ENCODE assay signal across 1 cellular context in the genomic region with DNA sequence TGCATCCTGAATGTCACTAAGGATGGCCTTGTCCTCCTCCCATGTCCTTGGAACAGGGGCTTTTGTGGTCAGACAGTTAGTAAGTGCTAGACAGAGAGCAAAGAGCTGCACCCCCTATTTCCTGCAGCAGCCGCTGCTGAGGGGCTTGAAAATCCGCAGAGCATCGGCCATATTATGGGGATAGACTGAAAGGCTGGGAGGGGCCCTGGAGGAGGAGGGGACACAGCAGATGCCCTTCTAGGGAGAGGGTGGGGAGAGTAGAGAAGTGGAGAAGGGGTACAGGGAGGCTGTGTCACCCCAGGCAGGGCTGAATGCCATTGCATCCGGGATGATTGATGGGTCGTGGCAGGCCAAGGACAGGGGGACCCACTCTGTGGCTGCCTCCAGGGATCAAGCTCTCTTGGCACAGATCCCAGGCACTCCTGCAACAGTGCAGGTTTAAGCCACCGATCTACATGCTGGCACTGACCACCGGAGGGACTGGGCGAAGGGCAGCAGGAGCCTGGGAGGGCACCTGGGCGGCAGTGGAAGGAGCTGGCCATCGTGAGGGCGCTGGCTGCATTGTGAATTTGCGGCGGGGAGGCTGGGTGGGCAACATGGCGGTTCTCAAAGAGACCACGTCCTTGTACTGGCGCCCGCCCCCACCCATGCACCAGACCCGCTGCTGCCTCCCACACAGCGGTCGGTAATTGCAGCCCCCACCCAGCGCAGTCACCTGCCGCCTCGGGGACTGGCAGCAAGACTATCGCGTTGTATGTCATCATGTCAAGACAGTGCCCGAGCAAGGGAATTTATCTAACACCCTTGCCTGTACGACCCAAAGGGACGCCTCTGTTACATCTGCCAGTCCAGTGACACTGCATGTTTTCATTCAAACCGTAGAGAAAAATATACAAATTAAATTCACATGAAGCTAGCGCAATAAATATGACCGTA.
TF ChIP-seq lines count a peak whose summit lies in the region.
"Not testable (repeated sequence)": the region's sequence is repeated elsewhere in the genome, so short reads cannot be mapped to it uniquely, and the experiment has no call there.

No MANE protein-coding gene starts in this region.

TF ChIP-seq in HepG2, 621 proteins besides CTCF, POLR2A, EP300 and RAD21:
- TF ChIP-seq, protein P1, sequence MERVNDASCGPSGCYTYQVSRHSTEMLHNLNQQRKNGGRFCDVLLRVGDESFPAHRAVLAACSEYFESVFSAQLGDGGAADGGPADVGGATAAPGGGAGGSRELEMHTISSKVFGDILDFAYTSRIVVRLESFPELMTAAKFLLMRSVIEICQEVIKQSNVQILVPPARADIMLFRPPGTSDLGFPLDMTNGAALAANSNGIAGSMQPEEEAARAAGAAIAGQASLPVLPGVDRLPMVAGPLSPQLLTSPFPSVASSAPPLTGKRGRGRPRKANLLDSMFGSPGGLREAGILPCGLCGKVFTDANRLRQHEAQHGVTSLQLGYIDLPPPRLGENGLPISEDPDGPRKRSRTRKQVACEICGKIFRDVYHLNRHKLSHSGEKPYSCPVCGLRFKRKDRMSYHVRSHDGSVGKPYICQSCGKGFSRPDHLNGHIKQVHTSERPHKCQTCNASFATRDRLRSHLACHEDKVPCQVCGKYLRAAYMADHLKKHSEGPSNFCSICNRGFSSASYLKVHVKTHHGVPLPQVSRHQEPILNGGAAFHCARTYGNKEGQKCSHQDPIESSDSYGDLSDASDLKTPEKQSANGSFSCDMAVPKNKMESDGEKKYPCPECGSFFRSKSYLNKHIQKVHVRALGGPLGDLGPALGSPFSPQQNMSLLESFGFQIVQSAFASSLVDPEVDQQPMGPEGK (CRISPR knock-in tag; IDR thresholded peaks at IDR 0.05): peak; percentile 57
- TF ChIP-seq ZNF292 (CRISPR knock-in tag; IDR thresholded peaks at IDR 0.05; ENCODE audit: borderline replicate concordance, low read depth) (peak; percentile 13; the same call in 1 of the 2 replicates), AGO1 (IDR thresholded peaks at IDR 0.05; ENCODE audit: low read depth, low read length, poor library complexity, severe bottlenecking) (peak; percentile 15), TCF12 (CRISPR knock-in tag; IDR thresholded peaks at IDR 0.05) (0 out of 2 replicates have a peak, but pooled peaks have one; percentile 38), ZNF530 (CRISPR knock-in tag; IDR thresholded peaks at IDR 0.05; ENCODE audit: low read depth) (0 out of 2 replicates have a peak, but pooled peaks have one; percentile 44), LCORL (CRISPR knock-in tag; IDR thresholded peaks at IDR 0.05) (peak; percentile 20; the same call in 1 of the 2 replicates), ZNF350 (CRISPR knock-in tag; IDR thresholded peaks at IDR 0.05; ENCODE audit: borderline replicate concordance, low read depth) (0 out of 2 replicates have a peak, but pooled peaks have one; percentile 40), ARID2 (CRISPR knock-in tag; IDR thresholded peaks at IDR 0.05; ENCODE audit: borderline replicate concordance) (peak; percentile 78; the same call in 1 of the 2 replicates), SOX6 (CRISPR knock-in tag; IDR thresholded peaks at IDR 0.05) (peak; percentile 33; the same call in 1 of the 2 replicates), MTA1 (CRISPR knock-in tag; IDR thresholded peaks at IDR 0.05; ENCODE audit: borderline replicate concordance) (peak; percentile 8; the same call in 1 of the 2 replicates), ZNF460 (CRISPR knock-in tag; IDR thresholded peaks at IDR 0.05; ENCODE audit: borderline replicate concordance) (peak; percentile 56), EED (CRISPR knock-in tag; IDR thresholded peaks at IDR 0.05) (0 out of 2 replicates have a peak, but pooled peaks have one; percentile 38), GABPB1 (CRISPR knock-in tag; IDR thresholded peaks at IDR 0.05) (peak; percentile 11; the same call in 1 of the 2 replicates), RBFOX2 (IDR thresholded peaks at IDR 0.05; ENCODE audit: low read depth, low read length) (peak; percentile 53; the same call in 1 of the 2 replicates), MEIS1 (CRISPR knock-in tag; IDR thresholded peaks at IDR 0.05; ENCODE audit: borderline replicate concordance) (0 out of 2 replicates have a peak, but pooled peaks have one; percentile 5)
- TF ChIP-seq TCF12, LCORL, SOX6 (IDR thresholded peaks at IDR 0.05): not testable (repeated sequence)
- TF ChIP-seq, protein P2, sequence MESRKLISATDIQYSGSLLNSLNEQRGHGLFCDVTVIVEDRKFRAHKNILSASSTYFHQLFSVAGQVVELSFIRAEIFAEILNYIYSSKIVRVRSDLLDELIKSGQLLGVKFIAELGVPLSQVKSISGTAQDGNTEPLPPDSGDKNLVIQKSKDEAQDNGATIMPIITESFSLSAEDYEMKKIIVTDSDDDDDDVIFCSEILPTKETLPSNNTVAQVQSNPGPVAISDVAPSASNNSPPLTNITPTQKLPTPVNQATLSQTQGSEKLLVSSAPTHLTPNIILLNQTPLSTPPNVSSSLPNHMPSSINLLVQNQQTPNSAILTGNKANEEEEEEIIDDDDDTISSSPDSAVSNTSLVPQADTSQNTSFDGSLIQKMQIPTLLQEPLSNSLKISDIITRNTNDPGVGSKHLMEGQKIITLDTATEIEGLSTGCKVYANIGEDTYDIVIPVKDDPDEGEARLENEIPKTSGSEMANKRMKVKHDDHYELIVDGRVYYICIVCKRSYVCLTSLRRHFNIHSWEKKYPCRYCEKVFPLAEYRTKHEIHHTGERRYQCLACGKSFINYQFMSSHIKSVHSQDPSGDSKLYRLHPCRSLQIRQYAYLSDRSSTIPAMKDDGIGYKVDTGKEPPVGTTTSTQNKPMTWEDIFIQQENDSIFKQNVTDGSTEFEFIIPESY (CRISPR knock-in tag; IDR thresholded peaks at IDR 0.05): peak; percentile 52
- TF ChIP-seq, protein P3, sequence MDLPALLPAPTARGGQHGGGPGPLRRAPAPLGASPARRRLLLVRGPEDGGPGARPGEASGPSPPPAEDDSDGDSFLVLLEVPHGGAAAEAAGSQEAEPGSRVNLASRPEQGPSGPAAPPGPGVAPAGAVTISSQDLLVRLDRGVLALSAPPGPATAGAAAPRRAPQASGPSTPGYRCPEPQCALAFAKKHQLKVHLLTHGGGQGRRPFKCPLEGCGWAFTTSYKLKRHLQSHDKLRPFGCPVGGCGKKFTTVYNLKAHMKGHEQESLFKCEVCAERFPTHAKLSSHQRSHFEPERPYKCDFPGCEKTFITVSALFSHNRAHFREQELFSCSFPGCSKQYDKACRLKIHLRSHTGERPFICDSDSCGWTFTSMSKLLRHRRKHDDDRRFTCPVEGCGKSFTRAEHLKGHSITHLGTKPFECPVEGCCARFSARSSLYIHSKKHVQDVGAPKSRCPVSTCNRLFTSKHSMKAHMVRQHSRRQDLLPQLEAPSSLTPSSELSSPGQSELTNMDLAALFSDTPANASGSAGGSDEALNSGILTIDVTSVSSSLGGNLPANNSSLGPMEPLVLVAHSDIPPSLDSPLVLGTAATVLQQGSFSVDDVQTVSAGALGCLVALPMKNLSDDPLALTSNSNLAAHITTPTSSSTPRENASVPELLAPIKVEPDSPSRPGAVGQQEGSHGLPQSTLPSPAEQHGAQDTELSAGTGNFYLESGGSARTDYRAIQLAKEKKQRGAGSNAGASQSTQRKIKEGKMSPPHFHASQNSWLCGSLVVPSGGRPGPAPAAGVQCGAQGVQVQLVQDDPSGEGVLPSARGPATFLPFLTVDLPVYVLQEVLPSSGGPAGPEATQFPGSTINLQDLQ (CRISPR knock-in tag; IDR thresholded peaks at IDR 0.05): 0 out of 2 replicates have a peak, but pooled peaks have one; percentile 15
- TF ChIP-seq, protein P4, sequence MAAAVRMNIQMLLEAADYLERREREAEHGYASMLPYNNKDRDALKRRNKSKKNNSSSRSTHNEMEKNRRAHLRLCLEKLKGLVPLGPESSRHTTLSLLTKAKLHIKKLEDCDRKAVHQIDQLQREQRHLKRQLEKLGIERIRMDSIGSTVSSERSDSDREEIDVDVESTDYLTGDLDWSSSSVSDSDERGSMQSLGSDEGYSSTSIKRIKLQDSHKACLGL (CRISPR knock-in tag; IDR thresholded peaks at IDR 0.05): 0 out of 2 replicates have a peak, but pooled peaks have one; percentile 52
TF ChIP-seq in HepG2: peak in this region for 18; not testable (repeated sequence) for 603.
